Comparison of ENCODE assay signal across 1 cellular context in genomic region chr5:127072861-127073846, GRCh38.
A peak's percentile ranks its signal among the peaks of the same experiment; 100 is the strongest.
TF ChIP-seq lines count a peak whose summit lies in the region.

TSS of gene C5orf63 (minus strand) at chr5:127073502. CDS start at chr5:127058995, 14,507 bp downstream.

TF ChIP-seq in HepG2, 621 proteins besides CTCF, POLR2A, EP300 and RAD21 (continued from another document and continues in another):
- peak; percentile 63; the same call in 1 of the 2 replicates for TF ChIP-seq ZNF256 (CRISPR knock-in tag; conservative IDR thresholded peaks at IDR 0.05)
- no peak for TF ChIP-seq PRMT3 (CRISPR knock-in tag; IDR thresholded peaks at IDR 0.05; ENCODE audit: borderline replicate concordance, low read depth)
- TF ChIP-seq HOXA5 (CRISPR knock-in tag; IDR thresholded peaks at IDR 0.05) = peak; percentile 58; the same call in 1 of the 2 replicates
- peak; percentile 68; the same call in 1 of the 2 replicates for TF ChIP-seq EEA1 (CRISPR knock-in tag; IDR thresholded peaks at IDR 0.05; ENCODE audit: borderline replicate concordance)
- TF ChIP-seq ZNF260 (CRISPR knock-in tag; IDR thresholded peaks at IDR 0.05; ENCODE audit: borderline replicate concordance, low read depth) = no peak
- no peak for TF ChIP-seq TRAFD1 (CRISPR knock-in tag; IDR thresholded peaks at IDR 0.05; ENCODE audit: borderline replicate concordance)
- 0 out of 2 replicates have a peak, but pooled peaks have one; percentile 66 for TF ChIP-seq CENPBD1 (CRISPR knock-in tag; IDR thresholded peaks at IDR 0.05; ENCODE audit: borderline replicate concordance, low read depth)
- TF ChIP-seq RCOR2 (CRISPR knock-in tag; IDR thresholded peaks at IDR 0.05) = no peak
- TF ChIP-seq ZGPAT (CRISPR knock-in tag; IDR thresholded peaks at IDR 0.05) = peak; percentile 90
- TF ChIP-seq HIC2 (CRISPR knock-in tag; IDR thresholded peaks at IDR 0.05; ENCODE audit: low read depth) = no peak; the same call in 1 of the 2 replicates
- 0 out of 4 replicates have a peak, but pooled peaks of 1 of the 2 experiments have one; percentile 19 for TF ChIP-seq ATF4 (CRISPR knock-in tag; IDR thresholded peaks at IDR 0.05)
- TF ChIP-seq LCORL (IDR thresholded peaks at IDR 0.05) = no peak
- peak; percentile 56 for TF ChIP-seq LCORL (CRISPR knock-in tag; IDR thresholded peaks at IDR 0.05)
- TF ChIP-seq MAX (IDR thresholded peaks at IDR 0.05) = peak; percentile 94
- TF ChIP-seq MLXIP (CRISPR knock-in tag; IDR thresholded peaks at IDR 0.05; ENCODE audit: borderline replicate concordance) = 0 out of 2 replicates have a peak, but pooled peaks have one; percentile 32
- peak; percentile 57 for TF ChIP-seq ZNF350 (CRISPR knock-in tag; IDR thresholded peaks at IDR 0.05; ENCODE audit: borderline replicate concordance, low read depth)
- TF ChIP-seq USF2 (IDR thresholded peaks at IDR 0.05; ENCODE audit: low read depth, low read length) = no peak
- TF ChIP-seq USF2 (CRISPR knock-in tag; IDR thresholded peaks at IDR 0.05; ENCODE audit: borderline replicate concordance) = no peak
- peak; percentile 33; the same call in 1 of the 2 replicates for TF ChIP-seq RXRA (CRISPR knock-in tag; IDR thresholded peaks at IDR 0.05)
- no peak for TF ChIP-seq THAP8 (CRISPR knock-in tag; IDR thresholded peaks at IDR 0.05; ENCODE audit: borderline replicate concordance)
- peak; percentile 77; the same call in 1 of the 2 replicates for TF ChIP-seq ZSCAN5A (CRISPR knock-in tag; IDR thresholded peaks at IDR 0.05; ENCODE audit: borderline replicate concordance)
- TF ChIP-seq FOXO1 (CRISPR knock-in tag; IDR thresholded peaks at IDR 0.05) = no peak; the same call in 1 of the 2 replicates
- peak; percentile 87; the same call in 1 of the 2 replicates for TF ChIP-seq ZNF543 (CRISPR knock-in tag; IDR thresholded peaks at IDR 0.05)
- 0 out of 2 replicates have a peak, but pooled peaks have one; percentile 21 for TF ChIP-seq ZKSCAN8 (CRISPR knock-in tag; IDR thresholded peaks at IDR 0.05; ENCODE audit: borderline replicate concordance)
- peak; percentile 54; the same call in 1 of the 2 replicates for TF ChIP-seq TFAP4 (IDR thresholded peaks at IDR 0.05; ENCODE audit: borderline replicate concordance, low read depth)
- TF ChIP-seq KAT8 (CRISPR knock-in tag; IDR thresholded peaks at IDR 0.05) = peak; percentile 93
- TF ChIP-seq RFX1 (IDR thresholded peaks at IDR 0.05) = no peak
- 0 out of 2 replicates have a peak, but pooled peaks have one; percentile 48 for TF ChIP-seq ZXDC (CRISPR knock-in tag; IDR thresholded peaks at IDR 0.05)
- TF ChIP-seq FOXA1 (IDR thresholded peaks at IDR 0.05) = no peak
- TF ChIP-seq FOXA1 (CRISPR knock-in tag; IDR thresholded peaks at IDR 0.05) = no peak
- TF ChIP-seq GTF3A (CRISPR knock-in tag; conservative IDR thresholded peaks at IDR 0.05) = no peak; the same call in 1 of the 2 replicates
- TF ChIP-seq ZNF136 (CRISPR knock-in tag; IDR thresholded peaks at IDR 0.05; ENCODE audit: low read depth) = no peak
- peak; percentile 53; the same call in 1 of the 2 replicates for TF ChIP-seq ZNF792 (CRISPR knock-in tag; IDR thresholded peaks at IDR 0.05)
- 0 out of 2 replicates have a peak, but pooled peaks have one; percentile 43 for TF ChIP-seq ZNF616 (CRISPR knock-in tag; IDR thresholded peaks at IDR 0.05; ENCODE audit: low read depth)
- TF ChIP-seq HDAC2 (CRISPR knock-in tag; IDR thresholded peaks at IDR 0.05) = peak; percentile 60
- TF ChIP-seq ZFP62 (CRISPR knock-in tag; IDR thresholded peaks at IDR 0.05) = no peak
- TF ChIP-seq ZNF234 (CRISPR knock-in tag; conservative IDR thresholded peaks at IDR 0.05) = no peak; the same call in 1 of the 2 replicates
- no peak; the same call in 1 of the 2 replicates for TF ChIP-seq ZNF484 (CRISPR knock-in tag; IDR thresholded peaks at IDR 0.05; ENCODE audit: borderline replicate concordance, low read depth)
- peak; percentile 88 for TF ChIP-seq ARNT2 (CRISPR knock-in tag; IDR thresholded peaks at IDR 0.05; ENCODE audit: low read depth)
- no peak for TF ChIP-seq ZBTB14 (CRISPR knock-in tag; IDR thresholded peaks at IDR 0.05)
- peak; percentile 76 for TF ChIP-seq ZNF777 (CRISPR knock-in tag; IDR thresholded peaks at IDR 0.05)
